In the genomic region with DNA sequence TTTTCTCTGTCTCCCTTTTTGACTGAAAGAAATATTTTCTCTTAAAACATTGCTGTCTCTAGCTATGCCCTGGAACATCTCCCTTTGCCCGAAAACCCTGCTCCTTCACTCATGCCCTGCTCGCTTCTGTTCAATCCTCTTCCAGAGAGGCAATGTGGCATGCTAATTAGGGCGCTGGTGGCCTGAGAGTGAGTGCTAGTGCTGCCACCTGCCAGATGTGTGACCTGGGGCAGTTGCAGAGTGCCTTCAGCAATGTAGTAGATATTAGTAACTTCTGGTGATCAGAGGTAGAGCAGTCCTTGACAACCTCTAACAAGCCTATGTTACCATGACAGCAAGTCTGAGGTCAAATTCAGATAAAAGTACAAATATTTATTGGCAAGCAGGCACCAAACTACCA, we compare ENCODE assay signal across 2 cellular contexts.
TF ChIP-seq lines count a peak whose summit lies in the region.

No MANE protein-coding gene starts in this region.

TF ChIP-seq in SK-N-SH, 30 proteins besides CTCF, POLR2A, EP300 and RAD21 (continued from another document):
- TF ChIP-seq, protein P1, sequence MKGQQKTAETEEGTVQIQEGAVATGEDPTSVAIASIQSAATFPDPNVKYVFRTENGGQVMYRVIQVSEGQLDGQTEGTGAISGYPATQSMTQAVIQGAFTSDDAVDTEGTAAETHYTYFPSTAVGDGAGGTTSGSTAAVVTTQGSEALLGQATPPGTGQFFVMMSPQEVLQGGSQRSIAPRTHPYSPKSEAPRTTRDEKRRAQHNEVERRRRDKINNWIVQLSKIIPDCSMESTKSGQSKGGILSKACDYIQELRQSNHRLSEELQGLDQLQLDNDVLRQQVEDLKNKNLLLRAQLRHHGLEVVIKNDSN (IDR thresholded peaks at IDR 0.05; ENCODE audit: borderline replicate concordance, low read depth): no peak
- TF ChIP-seq, protein P2, sequence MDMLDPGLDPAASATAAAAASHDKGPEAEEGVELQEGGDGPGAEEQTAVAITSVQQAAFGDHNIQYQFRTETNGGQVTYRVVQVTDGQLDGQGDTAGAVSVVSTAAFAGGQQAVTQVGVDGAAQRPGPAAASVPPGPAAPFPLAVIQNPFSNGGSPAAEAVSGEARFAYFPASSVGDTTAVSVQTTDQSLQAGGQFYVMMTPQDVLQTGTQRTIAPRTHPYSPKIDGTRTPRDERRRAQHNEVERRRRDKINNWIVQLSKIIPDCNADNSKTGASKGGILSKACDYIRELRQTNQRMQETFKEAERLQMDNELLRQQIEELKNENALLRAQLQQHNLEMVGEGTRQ (IDR thresholded peaks at IDR 0.05; ENCODE audit: borderline replicate concordance, low read depth, low read length): no peak
- TF ChIP-seq MEF2A (IDR thresholded peaks at IDR 0.05; ENCODE audit: borderline replicate concordance, low read depth): no peak

TF ChIP-seq in SK-N-SH treated with all-trans-retinoic acid at 6 μM for 48 hours, 23 proteins besides CTCF, POLR2A, EP300 and RAD21 (continued from another document):
- TF ChIP-seq, protein P3, sequence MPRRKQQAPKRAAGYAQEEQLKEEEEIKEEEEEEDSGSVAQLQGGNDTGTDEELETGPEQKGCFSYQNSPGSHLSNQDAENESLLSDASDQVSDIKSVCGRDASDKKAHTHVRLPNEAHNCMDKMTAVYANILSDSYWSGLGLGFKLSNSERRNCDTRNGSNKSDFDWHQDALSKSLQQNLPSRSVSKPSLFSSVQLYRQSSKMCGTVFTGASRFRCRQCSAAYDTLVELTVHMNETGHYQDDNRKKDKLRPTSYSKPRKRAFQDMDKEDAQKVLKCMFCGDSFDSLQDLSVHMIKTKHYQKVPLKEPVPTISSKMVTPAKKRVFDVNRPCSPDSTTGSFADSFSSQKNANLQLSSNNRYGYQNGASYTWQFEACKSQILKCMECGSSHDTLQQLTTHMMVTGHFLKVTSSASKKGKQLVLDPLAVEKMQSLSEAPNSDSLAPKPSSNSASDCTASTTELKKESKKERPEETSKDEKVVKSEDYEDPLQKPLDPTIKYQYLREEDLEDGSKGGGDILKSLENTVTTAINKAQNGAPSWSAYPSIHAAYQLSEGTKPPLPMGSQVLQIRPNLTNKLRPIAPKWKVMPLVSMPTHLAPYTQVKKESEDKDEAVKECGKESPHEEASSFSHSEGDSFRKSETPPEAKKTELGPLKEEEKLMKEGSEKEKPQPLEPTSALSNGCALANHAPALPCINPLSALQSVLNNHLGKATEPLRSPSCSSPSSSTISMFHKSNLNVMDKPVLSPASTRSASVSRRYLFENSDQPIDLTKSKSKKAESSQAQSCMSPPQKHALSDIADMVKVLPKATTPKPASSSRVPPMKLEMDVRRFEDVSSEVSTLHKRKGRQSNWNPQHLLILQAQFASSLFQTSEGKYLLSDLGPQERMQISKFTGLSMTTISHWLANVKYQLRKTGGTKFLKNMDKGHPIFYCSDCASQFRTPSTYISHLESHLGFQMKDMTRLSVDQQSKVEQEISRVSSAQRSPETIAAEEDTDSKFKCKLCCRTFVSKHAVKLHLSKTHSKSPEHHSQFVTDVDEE (CRISPR knock-in tag; IDR thresholded peaks at IDR 0.05): no peak
- TF ChIP-seq GLIS3 (CRISPR knock-in tag; IDR thresholded peaks at IDR 0.05) (no peak), TOX (CRISPR knock-in tag; IDR thresholded peaks at IDR 0.05; ENCODE audit: borderline replicate concordance) (no peak), CSDC2 (CRISPR knock-in tag; IDR thresholded peaks at IDR 0.05) (no peak), TCF4 (CRISPR knock-in tag; IDR thresholded peaks at IDR 0.05; ENCODE audit: borderline replicate concordance) (no peak)
- TF ChIP-seq, protein P4, sequence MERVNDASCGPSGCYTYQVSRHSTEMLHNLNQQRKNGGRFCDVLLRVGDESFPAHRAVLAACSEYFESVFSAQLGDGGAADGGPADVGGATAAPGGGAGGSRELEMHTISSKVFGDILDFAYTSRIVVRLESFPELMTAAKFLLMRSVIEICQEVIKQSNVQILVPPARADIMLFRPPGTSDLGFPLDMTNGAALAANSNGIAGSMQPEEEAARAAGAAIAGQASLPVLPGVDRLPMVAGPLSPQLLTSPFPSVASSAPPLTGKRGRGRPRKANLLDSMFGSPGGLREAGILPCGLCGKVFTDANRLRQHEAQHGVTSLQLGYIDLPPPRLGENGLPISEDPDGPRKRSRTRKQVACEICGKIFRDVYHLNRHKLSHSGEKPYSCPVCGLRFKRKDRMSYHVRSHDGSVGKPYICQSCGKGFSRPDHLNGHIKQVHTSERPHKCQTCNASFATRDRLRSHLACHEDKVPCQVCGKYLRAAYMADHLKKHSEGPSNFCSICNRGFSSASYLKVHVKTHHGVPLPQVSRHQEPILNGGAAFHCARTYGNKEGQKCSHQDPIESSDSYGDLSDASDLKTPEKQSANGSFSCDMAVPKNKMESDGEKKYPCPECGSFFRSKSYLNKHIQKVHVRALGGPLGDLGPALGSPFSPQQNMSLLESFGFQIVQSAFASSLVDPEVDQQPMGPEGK (CRISPR knock-in tag; IDR thresholded peaks at IDR 0.05; ENCODE audit: borderline replicate concordance): no peak
